23 cellular contexts compared by ENCODE assay signal in genomic region chr12:102388469-102388868, GRCh38.
A peak's percentile ranks its signal among the peaks of the same experiment; 100 is the strongest.
DNase-seq lines count a peak whose midpoint lies in the region; ATAC-seq and TF ChIP-seq lines count a peak whose summit lies in the region.
"Had no signal": no experiment of that assay in that cellular context is flagged by ENCODE, and none has a peak within 500 bp of the region (broad histone marks: within the 10 kb centered on the region; RNA-seq: fewer than 3 reads in every experiment).

No MANE protein-coding gene starts in this region.

- no peaks in the 10 kb centered on the region for H3K79me2 ChIP-seq in fibroblast of lung (ENCODE audit: control insufficient read depth, insufficient read depth, low read length)

- no peaks in the 10 kb centered on the region for H3K79me1 ChIP-seq in IMR-90 (ENCODE audit: low read depth in 1 of 2, low read length in 2 of 2)

- H3K56ac ChIP-seq in IMR-90 (ENCODE audit: extremely low read depth, insufficient read depth, low read length): no peak overlapping the region

- TF ChIP-seq POLR2A in IMR-90 (IDR thresholded peaks at IDR 0.05; ENCODE audit: low read depth, low read length): no peak

- peak overlapping the region; percentile 97 for H3K18ac ChIP-seq in IMR-90 (ENCODE audit: low read depth, low read length)

- H3K27me3 ChIP-seq in IMR-90 (ENCODE audit: control insufficient read depth, insufficient read depth, low read length) (no peaks in the 10 kb centered on the region), fibroblast of lung (ENCODE audit: control insufficient read depth, insufficient read depth, low read length) (no peaks in the 10 kb centered on the region)
- H3K27me3 ChIP-seq: SJCRH30 had no signal

- ATAC-seq in IMR-90 (ENCODE audit: low read depth): peak; percentile 91
- ATAC-seq: Right ventricle myocardium inferior, SK-N-SH treated with all-trans-retinoic acid at 6 μM for 48 hours had no signal

- H4K91ac ChIP-seq in IMR-90 (ENCODE audit: insufficient read depth, low read depth, low read length): no peak overlapping the region; the same call in 1 of the 2 replicates

- peak overlapping the region; percentile 53; the same call in 1 of the 2 replicates for H2BK120ac ChIP-seq in IMR-90 (ENCODE audit: low read depth, low read length)

- H3K4me3 ChIP-seq in IMR-90 (ENCODE audit: insufficient read depth, low read depth, low read length): no peak overlapping the region
- H3K4me3 ChIP-seq in fibroblast of lung (replicated peaks in 1 of 4; ENCODE audit: control extremely low read depth in 1 of 4, insufficient read depth in 1 of 4, low read depth in 3 of 4, low read length in 4 of 4): no peak overlapping the region
- H3K4me3 ChIP-seq: PC-9, SJCRH30 had no signal

- no peaks in the 10 kb centered on the region for H3K9me1 ChIP-seq in IMR-90 (ENCODE audit: insufficient read depth, low read length)

- H4K8ac ChIP-seq in IMR-90 (ENCODE audit: low read depth in 2 of 2, low read length in 2 of 2): peak overlapping the region in 1 of 2 experiments; percentile 74; a peak in 2 of 4 replicates

- peak overlapping the region; percentile 15; the same call in 1 of the 2 replicates for H3K27ac ChIP-seq in C4-2B
- peak overlapping the region; percentile 54; the same call in 1 of the 2 replicates for H3K27ac ChIP-seq in IMR-90 (ENCODE audit: insufficient read depth, low read length)
- no peak overlapping the region for H3K27ac ChIP-seq in fibroblast of lung (ENCODE audit: insufficient read depth, low read length)
- H3K27ac ChIP-seq: KMS-11, PC-9, SJCRH30 had no signal

- WGBS in IMR-90 (ENCODE audit: extremely low coverage in 2 of 2, insufficient read length in 1 of 2), 2 experiments: no CpG with 5 or more reads among the region's 1 CpG

- peak overlapping the region; percentile 64 for H2BK20ac ChIP-seq in IMR-90 (ENCODE audit: low read depth, low read length)

- TF ChIP-seq CTCF in C4-2B (conservative IDR thresholded peaks at IDR 0.05): no peak
- TF ChIP-seq CTCF in IMR-90 (conservative IDR thresholded peaks at IDR 0.05; ENCODE audit: low read depth, low read length): no peak
- TF ChIP-seq CTCF in fibroblast of lung (conservative IDR thresholded peaks at IDR 0.05 in 1 of 2, IDR thresholded peaks at IDR 0.05 in 1 of 2; ENCODE audit: low read depth in 1 of 2, low read length in 2 of 2): no peak

- TF ChIP-seq RAD21 in IMR-90 (IDR thresholded peaks at IDR 0.05; ENCODE audit: low read length): no peak

- 0 out of 2 replicates have a peak overlapping the region, but pooled peaks have one; percentile 66 for H3K4ac ChIP-seq in IMR-90 (ENCODE audit: low read depth, low read length)

- no TSS peak for BruUV-seq in IMR-90 (replicated peaks; lab: Mats Ljungman, UMichigan)

- H4K20me1 ChIP-seq in IMR-90 (ENCODE audit: insufficient read depth, low read length) (no peaks in the 10 kb centered on the region), fibroblast of lung (ENCODE audit: control insufficient read depth, extremely low read depth, insufficient read depth, low read length) (no peaks in the 10 kb centered on the region)

- no peak overlapping the region for H2AK5ac ChIP-seq in IMR-90 (ENCODE audit: low read depth, low read length)

- CTCF ChIA-PET in IMR-90 (lab: Yijun Ruan, JAX): no interaction called here

- in situ Hi-C loops in IMR-90 (cut with MboI; ENCODE audit: low sequenced_read_pairs): no loop called here

- H3K23ac ChIP-seq in IMR-90 (ENCODE audit: low read depth, low read length): no peak overlapping the region

- POLR2A ChIA-PET in IMR-90 (lab: Charles Lee; ENCODE audit: unreplicated experiment): no interaction called here

- peak overlapping the region; percentile 11; the same call in 1 of the 2 replicates for H3K14ac ChIP-seq in IMR-90 (replicated peaks; ENCODE audit: low read depth, low read length)

- H3K9ac ChIP-seq in IMR-90 (ENCODE audit: low read depth, low read length): no peak overlapping the region
- H3K9ac ChIP-seq in fibroblast of lung (ENCODE audit: insufficient read depth, low read length): no peak overlapping the region
- H3K9ac ChIP-seq: KMS-11 had no signal

- DNase-seq in IMR-90: peak; percentile 66
- DNase-seq in fibroblast of lung (ENCODE audit: low read depth in 2 of 2): peak; percentile 8 to 55
- DNase-seq in stromal cell of bone marrow (ENCODE audit: low read depth): peak; percentile 21
- DNase-seq in cerebellar cortex (ENCODE audit: low spot score): no peak
- DNase-seq in NCI-H82 treated with DMSO at 0.1 percent for 48 hours (lab: John Stamatoyannopoulos, UW; ENCODE audit: unreplicated experiment): no peak
- DNase-seq in kidney tubule cell (ENCODE audit: low spot score): no peak
- DNase-seq: Calu3, DMS79 treated with DMSO at 0.1 percent for 48 hours, H9, NCI-H1048, NCI-H1417 treated with DMSO at 0.1 percent for 48 hours, NCI-H1694 treated with DMSO at 0.1 percent for 48 hours, NCI-H2081, NCI-H2171 treated with DMSO at 0.1 percent for 48 hours, NCI-H446, NCI-H524 treated with DMSO at 0.1 percent for 48 hours, NCI-H82, PC-9, SJCRH30 had no signal

- no peak overlapping the region; the same call in 2 of the 3 replicates for H2BK15ac ChIP-seq in IMR-90 (ENCODE audit: low read depth, low read length)

- peak overlapping the region; percentile 24 for H2BK5ac ChIP-seq in IMR-90 (ENCODE audit: low read depth, low read length, poor library complexity, severe bottlenecking)

- H3K4me1 ChIP-seq in IMR-90 (ENCODE audit: control insufficient read depth, insufficient read depth, low read length) (peaks cover 4% of the 10 kb centered on the region), fibroblast of lung (ENCODE audit: control insufficient read depth, extremely low read depth, insufficient read depth, low read length) (no peaks in the 10 kb centered on the region)
- H3K4me1 ChIP-seq: SJCRH30 had no signal

- intact Hi-C loops in IMR-90 (cut with micrococcal nuclease): loop anchor here (2.0 to 5.0 kb wide), 2 partner anchors 80 to 216 kb away; no protein-coding TSS in a partner anchor

- H3K9me3 ChIP-seq in IMR-90 (ENCODE audit: control insufficient read depth, insufficient read depth, low read length): 0 out of 2 replicates have a peak, but pooled peaks cover 4% of the 10 kb centered on the region
- H3K9me3 ChIP-seq in fibroblast of lung (ENCODE audit: control insufficient read depth, insufficient read depth, low read depth, low read length): no peaks in the 10 kb centered on the region
- H3K9me3 ChIP-seq: SJCRH30 had no signal

- dilution Hi-C loops in IMR-90 (cut with HindIII; ENCODE audit: low sequenced_read_pairs, unreplicated experiment): no loop called here

- no peak overlapping the region for H2AK9ac ChIP-seq in IMR-90 (replicated peaks; ENCODE audit: low read depth, low read length, poor library complexity)

- H3K4me2 ChIP-seq in IMR-90 (ENCODE audit: low read depth, low read length) (no peak overlapping the region), fibroblast of lung (ENCODE audit: extremely low read depth, insufficient read depth, low read length) (no peak overlapping the region)
- H3K4me2 ChIP-seq: KMS-11, PC-9 had no signal

- H3K36me3 ChIP-seq in IMR-90 (ENCODE audit: control insufficient read depth, insufficient read depth, low read length): no peaks in the 10 kb centered on the region
- no peaks in the 10 kb centered on the region for H3K36me3 ChIP-seq in fibroblast of lung (ENCODE audit: control insufficient read depth, insufficient read depth, low read length)
- H3K36me3 ChIP-seq: SJCRH30 had no signal

- H2AFZ ChIP-seq in IMR-90 (replicated peaks; ENCODE audit: low read length, poor library complexity) (no peak overlapping the region), fibroblast of lung (ENCODE audit: low read length) (no peak overlapping the region)
- H2AFZ ChIP-seq: PC-9 had no signal

- peak overlapping the region; percentile 85 for H4K5ac ChIP-seq in IMR-90 (ENCODE audit: low read depth, low read length)

TF ChIP-seq in IMR-90, 13 proteins besides CTCF, POLR2A, EP300 and RAD21:
- TF ChIP-seq NFE2L2 (IDR thresholded peaks at IDR 0.05; ENCODE audit: low read depth, low read length) (peak; percentile 67; the same call in 1 of the 2 replicates), CHD1 (IDR thresholded peaks at IDR 0.05; ENCODE audit: low read depth, low read length) (no peak)

Comparison
In these comparisons a context has a peak if more than half of its experiments do, and no peak if none do; other contexts are left out.
1. DNase-seq: peak in IMR-90 (single experiment), fibroblast of lung (2 of 2) and stromal cell of bone marrow (single experiment); none in cerebellar cortex (single experiment), NCI-H82 treated with DMSO at 0.1 percent for 48 hours (single experiment) and kidney tubule cell (single experiment).